Comparison of ENCODE assay signal across 17 cellular contexts in genomic region chr15:66138096-66138783, GRCh38.
DNase-seq lines count a peak whose midpoint lies in the region; ATAC-seq, FAIRE-seq and TF ChIP-seq lines count a peak whose summit lies in the region.
"Had no signal": no experiment of that assay in that cellular context is flagged by ENCODE, and none has a peak within 500 bp of the region (broad histone marks: within the 10 kb centered on the region; RNA-seq: fewer than 3 reads in every experiment).

No MANE protein-coding gene starts in this region.

- H3K27ac ChIP-seq in H1 (ENCODE audit: low read depth, low read length) (no peak overlapping the region), PC-9 (no peak overlapping the region)
- H3K27ac ChIP-seq: BLaER1 treated with 17β-estradiol and CSF1 and Interleukin-3, amounts not matched to agents 10 nM and 100 nM had no signal

- H2BK120ac ChIP-seq in H1 (replicated peaks; ENCODE audit: low read depth, low read length), result no peak overlapping the region

- no peak overlapping the region for H2AFZ ChIP-seq in H1 (ENCODE audit: low read length)
- H2AFZ ChIP-seq in PC-9, result no peak overlapping the region

- 0 out of 2 replicates have a peak overlapping the region, but pooled peaks have one; percentile 3 for H2BK15ac ChIP-seq in H1 (ENCODE audit: low read length)

- H3K27me3 ChIP-seq in H1 (replicated peaks in 1 of 4; ENCODE audit: control insufficient read depth in 3 of 4, extremely low read depth in 1 of 4, insufficient read depth in 3 of 4, low read length in 3 of 4) (no peaks in the 10 kb centered on the region), PC-9 (ENCODE audit: insufficient read depth, low read depth) (peaks cover 14% of the 10 kb centered on the region)
- H3K27me3 ChIP-seq: BLaER1 treated with 17β-estradiol and CSF1 and Interleukin-3, amounts not matched to agents 10 nM and 100 nM had no signal

- H4K91ac ChIP-seq in H1 (replicated peaks; ENCODE audit: insufficient read length, low read length), result no peak overlapping the region

- H4K5ac ChIP-seq in H1 (ENCODE audit: insufficient read length, low read depth, low read length), result no peak overlapping the region

- peak; percentile 61 for DNase-seq in Right ventricle myocardium inferior (ENCODE audit: missing footprints)
- no peak for DNase-seq in cardiac septum (ENCODE audit: low spot score)
- DNase-seq in NCI-H69 (lab: John Stamatoyannopoulos, UW), result peak; percentile 47
- no peak for DNase-seq in H1 (ENCODE audit: low read depth in 1 of 2, low spot score in 2 of 2)
- no peak for DNase-seq in PC-9
- DNase-seq in SIG-M5 (lab: John Stamatoyannopoulos, UW), result no peak
- DNase-seq: ACHN; activated CD4-positive, alpha-beta T cell treated with anti-CD3 and anti-CD28 coated beads for 4 hours; activated naive CD4-positive, alpha-beta T cell treated with anti-CD3 and anti-CD28 coated beads, Interleukin-2, amount 10 ng/mL, durations not matched to agents 7 days and 5 days; Caco-2; GOT3; NCI-H187; NCI-H446 treated with DMSO at 0.1 percent for 48 hours had no signal

- no peak overlapping the region for H3K4ac ChIP-seq in H1 (replicated peaks; ENCODE audit: insufficient read length, low read depth, low read length)

- TF ChIP-seq CTCF in H1 (IDR thresholded peaks at IDR 0.05; ENCODE audit: control extremely low read depth in 1 of 3, insufficient read depth in 1 of 3, low read depth in 1 of 3, low read length in 3 of 3) (no peak), PC-9 (conservative IDR thresholded peaks at IDR 0.05) (no peak)

- TF ChIP-seq POLR2A in H1 (IDR thresholded peaks at IDR 0.05; ENCODE audit: control extremely low read depth in 1 of 2, low read depth in 2 of 2, low read length in 2 of 2), result no peak

- no peak overlapping the region for H2BK5ac ChIP-seq in H1 (ENCODE audit: low read depth, low read length)

- H2BK12ac ChIP-seq in H1 (ENCODE audit: low read depth, low read length), result no peak overlapping the region

- H3K9me3 ChIP-seq in H1 (ENCODE audit: insufficient read depth in 2 of 2, low read depth in 1 of 2, low read length in 1 of 2) (no peaks in the 10 kb centered on the region), PC-9 (ENCODE audit: insufficient read depth, low read depth) (no peaks in the 10 kb centered on the region)
- H3K9me3 ChIP-seq: BLaER1 treated with 17β-estradiol and CSF1 and Interleukin-3, amounts not matched to agents 10 nM and 100 nM; Caco-2 had no signal

- H3K79me2 ChIP-seq in H1 (ENCODE audit: control insufficient read depth in 1 of 2, insufficient read depth in 2 of 2, low read length in 2 of 2), result no peaks in the 10 kb centered on the region
- no peaks in the 10 kb centered on the region for H3K79me2 ChIP-seq in PC-9 (ENCODE audit: low read depth)

- no peak overlapping the region for H2BK20ac ChIP-seq in H1 (ENCODE audit: low read length)

- CTCF ChIA-PET in H1 (lab: Charles Lee; ENCODE audit: partially characterized antibody) (interaction anchor here (1.0 to 1.5 kb wide), 3 partner anchors 9 to 126 kb away, joined by 3 to 4 read pairs (median 3); no protein-coding TSS in a partner anchor), PC-9 (lab: Charles Lee) (no interaction called here)

- H2AK5ac ChIP-seq in H1 (ENCODE audit: low read depth, low read length), result no peak overlapping the region

- POLR2A ChIA-PET in H1 (lab: Charles Lee; ENCODE audit: partially characterized antibody) (interaction anchor here (0.6 kb wide), 1 partner anchor 11 kb away, joined by 4 read pairs; no protein-coding TSS in a partner anchor), PC-9 (lab: Charles Lee; ENCODE audit: unreplicated experiment) (interaction anchor here (0.6 kb wide), 1 partner anchor 564 kb away, joined by 6 read pairs; the partner anchor contains the start of gene SMAD6)

- H3K4me3 ChIP-seq in H1 (ENCODE audit: extremely low read depth in 1 of 4, insufficient read depth in 2 of 4, low read depth in 3 of 4, low read length in 4 of 4) (no peak overlapping the region), PC-9 (no peak overlapping the region)
- H3K4me3 ChIP-seq: BLaER1 treated with 17β-estradiol and CSF1 and Interleukin-3, amounts not matched to agents 10 nM and 100 nM had no signal

- intact Hi-C loops in Right ventricle myocardium inferior (cut with DNase I), result no loop called here
- intact Hi-C loops in cardiac septum (cut with DNase I), result loop anchor here (10.0 kb wide), 1 partner anchor 153 kb away; no protein-coding TSS in a partner anchor
- intact Hi-C loops in PC-9 (cut with micrococcal nuclease; ENCODE audit: unreplicated experiment), result no loop called here

- TF ChIP-seq RAD21 in H1 (IDR thresholded peaks at IDR 0.05 in 1 of 2, conservative IDR thresholded peaks at IDR 0.05 in 1 of 2; ENCODE audit: low read depth in 2 of 2, low read length in 2 of 2), result no peak

- TF ChIP-seq EP300 in H1 (IDR thresholded peaks at IDR 0.05; ENCODE audit: borderline replicate concordance in 1 of 2, low read depth in 2 of 2, low read length in 2 of 2), result no peak

- no peaks in the 10 kb centered on the region for H3K23me2 ChIP-seq in H1 (ENCODE audit: low read depth, low read length)

- H3K56ac ChIP-seq in H1 (replicated peaks; ENCODE audit: insufficient read length, low read depth, low read length), result no peak overlapping the region

- no peak overlapping the region for H3K14ac ChIP-seq in H1 (ENCODE audit: insufficient read length)

- H3K23ac ChIP-seq in H1 (ENCODE audit: insufficient read length), result no peak overlapping the region

- ATAC-seq in Right ventricle myocardium inferior (peak; percentile 71), HG02610 (IDR thresholded peaks at IDR 0.05; ENCODE audit: unreplicated experiment) (no peak), HG03521 (IDR thresholded peaks at IDR 0.05; ENCODE audit: unreplicated experiment) (no peak)
- ATAC-seq: left lobe of liver had no signal

- no peak for FAIRE-seq in H1 (lab: Jason Lieb, UNC)

- H3F3A ChIP-seq in PC-9 (ENCODE audit: insufficient read depth, low read depth), result no peaks in the 10 kb centered on the region

- H3K9me2 ChIP-seq in PC-9 (ENCODE audit: insufficient read depth), result no peaks in the 10 kb centered on the region

- H3K4me2 ChIP-seq in H1 (ENCODE audit: insufficient read depth in 1 of 2, low read depth in 2 of 2, low read length in 2 of 2), result no peak overlapping the region
- no peak overlapping the region for H3K4me2 ChIP-seq in PC-9
- H3K4me2 ChIP-seq: BLaER1 treated with 17β-estradiol and CSF1 and Interleukin-3, amounts not matched to agents 10 nM and 100 nM had no signal

- H3K4me1 ChIP-seq in H1 (replicated peaks in 1 of 4; ENCODE audit: control insufficient read depth in 3 of 4, insufficient read depth in 4 of 4, low read length in 3 of 4), result peaks cover 0 to 5% (median 3%) of the 10 kb centered on the region in 4 experiments; a peak in 2 of 7 replicates
- H3K4me1 ChIP-seq in PC-9 (replicated peaks; ENCODE audit: insufficient read depth), result no peaks in the 10 kb centered on the region
- H3K4me1 ChIP-seq: Caco-2 had no signal

- 88% methylated on average over 10 of the region's 10 CpGs; no CpG with 5 or more reads in 1 of the 2 experiments for WGBS in H1 (ENCODE audit: extremely low coverage in 1 of 2, insufficient coverage in 1 of 2, insufficient read length in 1 of 2, insufficient replicate concordance in 2 of 2, low coverage in 1 of 2, low lambda C conversion rate in 2 of 2, missing lambda C conversion rate in 1 of 2), 2 experiments

- H3K36me3 ChIP-seq in H1 (ENCODE audit: control insufficient read depth in 2 of 4, insufficient read depth in 4 of 4, low read length in 3 of 4) (no peaks in the 10 kb centered on the region), PC-9 (ENCODE audit: low read depth) (no peaks in the 10 kb centered on the region)
- H3K36me3 ChIP-seq: BLaER1 treated with 17β-estradiol and CSF1 and Interleukin-3, amounts not matched to agents 10 nM and 100 nM had no signal

- no peak overlapping the region for H3K9ac ChIP-seq in H1 (replicated peaks in 1 of 4; ENCODE audit: extremely low read depth in 1 of 4, low read depth in 3 of 4, low read length in 3 of 4)
- H3K9ac ChIP-seq: BLaER1 treated with 17β-estradiol and CSF1 and Interleukin-3, amounts not matched to agents 10 nM and 100 nM had no signal

- no peak overlapping the region for H3K18ac ChIP-seq in H1 (ENCODE audit: extremely low read depth, low read length)

- H4K20me1 ChIP-seq in H1 (replicated peaks in 1 of 2; ENCODE audit: control insufficient read depth in 1 of 2, insufficient read depth in 2 of 2, low read length in 2 of 2) (no peaks in the 10 kb centered on the region), PC-9 (ENCODE audit: insufficient read depth) (no peaks in the 10 kb centered on the region)
- H4K20me1 ChIP-seq: BLaER1 treated with 17β-estradiol and CSF1 and Interleukin-3, amounts not matched to agents 10 nM and 100 nM had no signal

- H3K79me1 ChIP-seq in H1 (ENCODE audit: low read depth, low read length), result no peaks in the 10 kb centered on the region

- H4K8ac ChIP-seq in H1 (ENCODE audit: extremely low read depth, insufficient read depth, low read length), result no peak overlapping the region

- BruUV-seq in PC-9 (replicated peaks; lab: Mats Ljungman, UMichigan), result no TSS peak

TF ChIP-seq in H1, 55 proteins besides CTCF, POLR2A, EP300 and RAD21 (continues in another document):
- no peak for TF ChIP-seq EZH2 (IDR thresholded peaks at IDR 0.05; ENCODE audit: low read depth, low read length, severe bottlenecking)
- no peak for TF ChIP-seq SP1 (IDR thresholded peaks at IDR 0.05; ENCODE audit: low read depth, low read length)
- no peak for TF ChIP-seq TEAD4 (IDR thresholded peaks at IDR 0.05; ENCODE audit: low read depth, low read length)
- TF ChIP-seq RBBP5 (IDR thresholded peaks at IDR 0.05; ENCODE audit: borderline replicate concordance, low read depth, low read length), result no peak
- no peak for TF ChIP-seq CHD2 (IDR thresholded peaks at IDR 0.05; ENCODE audit: low read length)
- TF ChIP-seq CHD1 (IDR thresholded peaks at IDR 0.05; ENCODE audit: low read depth, low read length), result no peak
- no peak for TF ChIP-seq EGR1 (IDR thresholded peaks at IDR 0.05; ENCODE audit: borderline replicate concordance, low read depth, low read length)
- TF ChIP-seq TAF7 (optimal IDR thresholded peaks at IDR 0.05; ENCODE audit: borderline replicate concordance, low read depth, low read length), result no peak
- no peak for TF ChIP-seq FOSL1 (IDR thresholded peaks at IDR 0.05; ENCODE audit: insufficient read depth, low read depth, low read length)
- TF ChIP-seq YY1 (IDR thresholded peaks at IDR 0.05; ENCODE audit: low read depth, low read length), result no peak
- no peak for TF ChIP-seq JUN (IDR thresholded peaks at IDR 0.05; ENCODE audit: low read depth, low read length)
- no peak for TF ChIP-seq TCF12 (IDR thresholded peaks at IDR 0.05; ENCODE audit: low read depth, low read length)
- no peak for TF ChIP-seq KDM4A (IDR thresholded peaks at IDR 0.05; ENCODE audit: low read depth, low read length, severe bottlenecking)
- no peak for TF ChIP-seq CTBP2 (IDR thresholded peaks at IDR 0.05; ENCODE audit: borderline replicate concordance, insufficient read depth, insufficient read length, low read length)
- no peak for TF ChIP-seq SIN3A (conservative IDR thresholded peaks at IDR 0.05 in 1 of 2, IDR thresholded peaks at IDR 0.05 in 1 of 2; ENCODE audit: low read depth in 1 of 2, low read length in 2 of 2)
- TF ChIP-seq GTF2F1 (IDR thresholded peaks at IDR 0.05; ENCODE audit: borderline replicate concordance, low read depth, low read length), result no peak

Comparison
In these comparisons a context has a peak if more than half of its experiments do, and no peak if none do; other contexts are left out.
1. DNase-seq: peak in Right ventricle myocardium inferior (single experiment) and NCI-H69 (single experiment); none in cardiac septum (single experiment), H1 (0 of 2), PC-9 (0 of 2) and SIG-M5 (single experiment).